Comparison of ENCODE assay signal across 13 cellular contexts in the genomic region with DNA sequence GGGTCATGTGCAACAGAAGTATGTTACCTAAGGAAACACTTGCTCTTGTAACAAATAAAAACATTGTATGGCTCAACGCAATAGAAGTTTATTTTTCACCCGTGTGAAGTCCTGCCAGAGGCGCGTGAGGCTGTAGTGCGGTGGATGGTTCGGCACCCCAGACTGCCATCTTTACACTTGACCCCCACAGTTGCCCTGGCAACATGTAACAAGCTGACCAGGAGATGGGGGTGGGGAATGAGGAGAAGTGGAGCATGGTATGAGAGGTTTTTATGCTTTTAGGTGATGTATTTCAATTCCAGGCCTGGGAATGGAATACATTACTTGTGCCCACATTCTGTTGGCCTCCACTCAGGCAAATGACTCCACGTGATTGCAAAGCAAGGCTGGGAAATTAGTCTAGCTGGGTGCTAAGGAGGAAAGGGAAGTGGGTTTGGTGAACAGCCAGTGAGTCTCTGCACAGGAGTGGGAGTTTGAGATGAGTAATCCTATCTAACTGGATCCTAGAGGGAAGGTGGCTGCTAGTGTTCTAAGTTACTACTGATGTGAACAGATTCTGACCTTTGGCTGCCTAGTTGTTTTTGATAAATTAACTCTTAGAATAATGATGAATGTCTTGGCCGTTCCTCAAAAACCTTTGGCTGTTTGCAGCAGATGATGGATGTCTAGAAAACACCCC. TPM values are rescaled to one million over a fixed set of nuclear protein-coding genes. Genes with fewer than 3 reads are reported as not detected.
DNase-seq lines count a peak whose midpoint lies in the region; TF ChIP-seq lines count a peak whose summit lies in the region.
"Had no signal": no experiment of that assay in that cellular context is flagged by ENCODE, and none has a peak within 500 bp of the region (broad histone marks: within the 10 kb centered on the region; RNA-seq: fewer than 3 reads in every experiment).

No MANE protein-coding gene starts in this region.

- H3K27ac ChIP-seq in SJSA1 (peak overlapping the region; percentile 73), thyroid gland (peak overlapping the region; percentile 37 to 66 (median 57)), SJCRH30 (no peak overlapping the region)
- H3K27ac ChIP-seq: C4-2B had no signal

- H3K36me3 Mint-ChIP-seq in activated naive CD4-positive, alpha-beta T cell treated with anti-CD3 and anti-CD28 coated beads for 36 hours (ENCODE audit: low read depth), result no peaks in the 10 kb centered on the region
- H3K36me3 Mint-ChIP-seq: naive thymus-derived CD8-positive, alpha-beta T cell had no signal

- H3K27me3 Mint-ChIP-seq in activated naive CD4-positive, alpha-beta T cell treated with anti-CD3 and anti-CD28 coated beads for 36 hours (ENCODE audit: low read depth), result no peaks in the 10 kb centered on the region

- H3K4me3 ChIP-seq in SJSA1 (no peak overlapping the region), thyroid gland (replicated peaks in 1 of 3) (no peak overlapping the region), SJCRH30 (no peak overlapping the region)

- H3K36me3 ChIP-seq in SJSA1, result no peaks in the 10 kb centered on the region
- no peaks in the 10 kb centered on the region for H3K36me3 ChIP-seq in thyroid gland
- no peaks in the 10 kb centered on the region for H3K36me3 ChIP-seq in SJCRH30

- no peak for TF ChIP-seq CTCF in thyroid gland (IDR thresholded peaks at IDR 0.05)

- H3K4me1 Mint-ChIP-seq in activated naive CD4-positive, alpha-beta T cell treated with anti-CD3 and anti-CD28 coated beads for 36 hours (ENCODE audit: low read depth), result peaks cover 5% of the 10 kb centered on the region

- no peaks in the 10 kb centered on the region for H3K9me3 Mint-ChIP-seq in activated naive CD4-positive, alpha-beta T cell treated with anti-CD3 and anti-CD28 coated beads for 36 hours
- H3K9me3 Mint-ChIP-seq: activated T-helper 2 cell treated with anti-CD3 and anti-CD28 coated beads, Interferon-gamma antibody, Interleukin-2, Interleukin-4, amounts not matched to agents 10 μg/mL and 5 μg/mL and 100 μg/mL, durations not matched to agents 14 hours and 24 hours and 36 hours; naive thymus-derived CD8-positive, alpha-beta T cell had no signal

- H3K27ac Mint-ChIP-seq in activated naive CD4-positive, alpha-beta T cell treated with anti-CD3 and anti-CD28 coated beads for 36 hours, result no peak overlapping the region
- H3K27ac Mint-ChIP-seq: activated T-helper 2 cell treated with anti-CD3 and anti-CD28 coated beads, Interferon-gamma antibody, Interleukin-2, Interleukin-4, amounts not matched to agents 10 μg/mL and 5 μg/mL and 100 μg/mL, durations not matched to agents 14 hours and 24 hours and 36 hours; naive thymus-derived CD8-positive, alpha-beta T cell had no signal

- WGBS in thyroid gland, 2 donors, result 36 to 37% methylated on average over 8 of the region's 8 CpGs

- peak; percentile 13 for DNase-seq in activated naive CD4-positive, alpha-beta T cell treated with anti-CD3 and anti-CD28 coated beads for 36 hours
- no peak for DNase-seq in activated naive CD4-positive, alpha-beta T cell treated with anti-CD3 and anti-CD28 coated beads, Interleukin-2, amount 50 U/mL, for 16 hours
- DNase-seq in SJSA1 (ENCODE audit: low read depth in 1 of 2, low spot score in 2 of 2), result no peak
- DNase-seq in fibroblast of peridontal ligament (ENCODE audit: extremely low read depth), result peak; percentile 91
- DNase-seq in thyroid gland, result peak; percentile 58 to 63
- no peak for DNase-seq in SJCRH30
- no peak for DNase-seq in effector CD8-positive, alpha-beta T cell (lab: John Stamatoyannopoulos, UW)
- DNase-seq in epidermal melanocyte (ENCODE audit: insufficient read length, low spot score), result no peak
- DNase-seq: erythroblast; naive thymus-derived CD8-positive, alpha-beta T cell; NCI-H1417 treated with DMSO at 0.1 percent for 48 hours had no signal

- H3K9me3 ChIP-seq in SJSA1 (replicated peaks) (no peaks in the 10 kb centered on the region), thyroid gland (no peaks in the 10 kb centered on the region), SJCRH30 (replicated peaks) (no peaks in the 10 kb centered on the region; the same call in 1 of the 2 replicates)

- H3K4me1 ChIP-seq in SJSA1 (replicated peaks), result peaks cover 60% of the 10 kb centered on the region
- H3K4me1 ChIP-seq in thyroid gland, result peaks cover 8 to 13% of the 10 kb centered on the region in 2 donors
- H3K4me1 ChIP-seq in SJCRH30, result no peaks in the 10 kb centered on the region

- CTCF ChIA-PET in activated naive CD4-positive, alpha-beta T cell treated with anti-CD3 and anti-CD28 coated beads for 36 hours (lab: Charles Lee), result interaction anchor here (1.1 to 3.2 kb wide), 3 partner anchors 21 to 180 kb away, joined by 3 to 11 read pairs (median 3); no protein-coding TSS in a partner anchor

- H3K4me3 Mint-ChIP-seq in activated naive CD4-positive, alpha-beta T cell treated with anti-CD3 and anti-CD28 coated beads for 36 hours, result no peak overlapping the region
- H3K4me3 Mint-ChIP-seq: naive thymus-derived CD8-positive, alpha-beta T cell had no signal

- intact Hi-C loops in activated naive CD4-positive, alpha-beta T cell treated with anti-CD3 and anti-CD28 coated beads for 36 hours (cut with micrococcal nuclease), result no loop called here
- intact Hi-C loops in thyroid gland (cut with DNase I), result no loop called here

- H3K27me3 ChIP-seq in SJSA1 (replicated peaks), result no peaks in the 10 kb centered on the region
- H3K27me3 ChIP-seq in thyroid gland, result no peaks in the 10 kb centered on the region
- H3K27me3 ChIP-seq in SJCRH30, result no peaks in the 10 kb centered on the region

- TF ChIP-seq POLR2A in thyroid gland (IDR thresholded peaks at IDR 0.05), result no peak

RNA-seq across cellular contexts. Expression of gene GREM1, which starts 33.8 kb away (rescaled TPM):
- not detected for total RNA-seq in activated naive CD4-positive, alpha-beta T cell treated with anti-CD3 and anti-CD28 coated beads for 36 hours
- 8.7 and 12.8 TPM in 2 replicates for total RNA-seq in SJSA1 (2014; rRNA removed; shearing (Covaris generic))
- total RNA-seq in thyroid gland, result 1 to 10 TPM in 2 of 4 donors, under 1 TPM in 1, not detected in 1; 0.44 to 7.8 (median 3.2) TPM
- total RNA-seq in SJCRH30 (2014; rRNA removed; shearing (Covaris generic)), result 36.3 and 36.6 TPM in 2 replicates
- total RNA-seq: activated T-helper 2 cell treated with anti-CD3 and anti-CD28 coated beads, Interferon-gamma antibody, Interleukin-2, Interleukin-4, amounts not matched to agents 10 μg/mL and 5 μg/mL and 100 μg/mL, durations not matched to agents 14 hours and 24 hours and 36 hours; naive thymus-derived CD8-positive, alpha-beta T cell had no signal

RNA-seq across cellular contexts. Expression of gene SCG5, which starts 42.5 kb away (rescaled TPM):
- under 1 TPM; 0.57 to 0.94 TPM for total RNA-seq in activated naive CD4-positive, alpha-beta T cell treated with anti-CD3 and anti-CD28 coated beads for 36 hours
- total RNA-seq in SJSA1 (2014; rRNA removed; shearing (Covaris generic)), result 0.87 TPM in 1 of 2 replicates, not detected in the other
- 10 to 100 TPM in 2 of 4 donors, 1 to 10 TPM in 2; 2.7 to 11.8 (median 8.3) TPM for total RNA-seq in thyroid gland
- 0.36 and 0.41 TPM in 2 replicates for total RNA-seq in SJCRH30 (2014; rRNA removed; shearing (Covaris generic))
- total RNA-seq: naive thymus-derived CD8-positive, alpha-beta T cell had no signal

Comparison
In these comparisons a context has a peak if more than half of its experiments do, and no peak if none do; other contexts are left out.
1. DNase-seq: peak in activated naive CD4-positive, alpha-beta T cell treated with anti-CD3 and anti-CD28 coated beads for 36 hours (single experiment), fibroblast of peridontal ligament (single experiment) and thyroid gland (2 of 2); none in activated naive CD4-positive, alpha-beta T cell treated with anti-CD3 and anti-CD28 coated beads, Interleukin-2, amount 50 U/mL, for 16 hours (single experiment), SJSA1 (0 of 2), SJCRH30 (0 of 2), effector CD8-positive, alpha-beta T cell (single experiment) and epidermal melanocyte (single experiment).